ENCODE assay signal across 33 cellular contexts in genomic region chr1:217433664-217434063, GRCh38.
A peak's percentile ranks its signal among the peaks of the same experiment; 100 is the strongest.
DNase-seq lines count a peak whose midpoint lies in the region; ATAC-seq lines count a peak whose summit lies in the region.
"Had no signal": no experiment of that assay in that cellular context is flagged by ENCODE, and none has a peak within 500 bp of the region (broad histone marks: within the 10 kb centered on the region; RNA-seq: fewer than 3 reads in every experiment).

No MANE protein-coding gene starts in this region.

- no peak overlapping the region for H3K4me3 Mint-ChIP-seq in activated T-helper 17 cell treated with anti-CD3 and anti-CD28 coated beads, Interleukin-2, amount 50 U/mL, for 72 hours
- H3K4me3 Mint-ChIP-seq in stimulated activated effector memory CD8-positive, alpha-beta T cell treated with anti-CD3 and anti-CD28 coated beads, Interleukin-12 subunit alpha, Interleukin-12 subunit beta, amount 100 ng/mL, for 72 hours, result no peak overlapping the region
- H3K4me3 Mint-ChIP-seq: B cell; CD14-positive monocyte; CD4-positive, alpha-beta memory T cell; CD4-positive, alpha-beta T cell; CD4-positive, CD25-positive, alpha-beta regulatory T cell; CD8-positive, alpha-beta T cell had no signal

- H3K4ac ChIP-seq in mesendoderm (ENCODE audit: low read depth, low read length), result no peak overlapping the region

- H3K79me2 ChIP-seq in mesendoderm (ENCODE audit: control insufficient read depth, insufficient read depth, low read length), result no peaks in the 10 kb centered on the region

- peak overlapping the region; percentile 19 for H2BK15ac ChIP-seq in mesendoderm (replicated peaks; ENCODE audit: low read depth)

- no peaks in the 10 kb centered on the region for H3K27me3 ChIP-seq in mesendoderm (ENCODE audit: insufficient read depth, low read length, poor library complexity)
- H3K27me3 ChIP-seq: BE2C; BLaER1; BLaER1 treated with 17β-estradiol and CSF1 and Interleukin-3, amounts not matched to agents 10 nM and 100 nM had no signal

- H3K9me3 Mint-ChIP-seq in activated T-helper 17 cell treated with anti-CD3 and anti-CD28 coated beads, Interleukin-2, amount 50 U/mL, for 72 hours, result no peaks in the 10 kb centered on the region
- peaks cover 3% of the 10 kb centered on the region for H3K9me3 Mint-ChIP-seq in stimulated activated effector memory CD8-positive, alpha-beta T cell treated with anti-CD3 and anti-CD28 coated beads, Interleukin-12 subunit alpha, Interleukin-12 subunit beta, amount 100 ng/mL, for 72 hours
- H3K9me3 Mint-ChIP-seq: CD8-positive, alpha-beta T cell had no signal

- H3K79me1 ChIP-seq in mesendoderm (ENCODE audit: low read length), result no peaks in the 10 kb centered on the region

- H2BK5ac ChIP-seq in mesendoderm (ENCODE audit: low read length), result no peak overlapping the region

- H3K23ac ChIP-seq in mesendoderm (ENCODE audit: low read length), result no peak overlapping the region

- ATAC-seq in activated T-helper 17 cell treated with anti-CD3 and anti-CD28 coated beads, Interleukin-2, amount 50 U/mL, for 72 hours (replicated peaks), result peak; percentile 51
- peak; percentile 87 for ATAC-seq in stimulated activated effector memory CD8-positive, alpha-beta T cell treated with anti-CD3 and anti-CD28 coated beads, Interleukin-12 subunit alpha, Interleukin-12 subunit beta, amount 100 ng/mL, for 72 hours
- no peak for ATAC-seq in GM21390 (IDR thresholded peaks at IDR 0.05; ENCODE audit: unreplicated experiment)
- ATAC-seq: A549; CD8-positive, alpha-beta T cell had no signal

- H3K4me2 ChIP-seq in mesendoderm (ENCODE audit: low read length), result no peak overlapping the region
- H3K4me2 ChIP-seq: A549; BLaER1; BLaER1 treated with 17β-estradiol and CSF1 and Interleukin-3, amounts not matched to agents 10 nM and 100 nM had no signal

- no peak overlapping the region for H3K4me3 ChIP-seq in mesendoderm (ENCODE audit: low read length)
- H3K4me3 ChIP-seq: A549; BLaER1; BLaER1 treated with 17β-estradiol and CSF1 and Interleukin-3, amounts not matched to agents 10 nM and 100 nM had no signal

- H3K36me3 ChIP-seq in mesendoderm (ENCODE audit: control insufficient read depth, insufficient read depth, low read length), result no peaks in the 10 kb centered on the region
- H3K36me3 ChIP-seq: BE2C had no signal

- H3K9ac ChIP-seq in mesendoderm (ENCODE audit: low read length), result no peak overlapping the region
- H3K9ac ChIP-seq: BLaER1; BLaER1 treated with 17β-estradiol and CSF1 and Interleukin-3, amounts not matched to agents 10 nM and 100 nM had no signal

- no peak overlapping the region for H2BK120ac ChIP-seq in mesendoderm (ENCODE audit: low read depth, low read length)

- H3K4me1 Mint-ChIP-seq in activated T-helper 17 cell treated with anti-CD3 and anti-CD28 coated beads, Interleukin-2, amount 50 U/mL, for 72 hours, result no peaks in the 10 kb centered on the region
- H3K4me1 Mint-ChIP-seq in stimulated activated effector memory CD8-positive, alpha-beta T cell treated with anti-CD3 and anti-CD28 coated beads, Interleukin-12 subunit alpha, Interleukin-12 subunit beta, amount 100 ng/mL, for 72 hours, result no peaks in the 10 kb centered on the region
- H3K4me1 Mint-ChIP-seq: B cell; CD14-positive monocyte; CD4-positive, alpha-beta memory T cell; CD8-positive, alpha-beta memory T cell had no signal

- H3K18ac ChIP-seq in mesendoderm (ENCODE audit: low read length), result no peak overlapping the region

- no peak overlapping the region for H3K27ac ChIP-seq in mesendoderm (ENCODE audit: low read depth, low read length)
- H3K27ac ChIP-seq: 22Rv1; A549; BLaER1; BLaER1 treated with 17β-estradiol and CSF1 and Interleukin-3, amounts not matched to agents 10 nM and 100 nM; C4-2B had no signal

- peaks cover 36% of the 10 kb centered on the region for H3K36me3 Mint-ChIP-seq in activated T-helper 17 cell treated with anti-CD3 and anti-CD28 coated beads, Interleukin-2, amount 50 U/mL, for 72 hours (ENCODE audit: low read depth)
- no peaks in the 10 kb centered on the region for H3K36me3 Mint-ChIP-seq in stimulated activated effector memory CD8-positive, alpha-beta T cell treated with anti-CD3 and anti-CD28 coated beads, Interleukin-12 subunit alpha, Interleukin-12 subunit beta, amount 100 ng/mL, for 72 hours

- no peak overlapping the region for H4K5ac ChIP-seq in mesendoderm (ENCODE audit: low read length)

- DNase-seq in mesendoderm, result no peak
- DNase-seq in stimulated activated effector memory CD8-positive, alpha-beta T cell treated with anti-CD3 and anti-CD28 coated beads, Interleukin-12 subunit alpha, Interleukin-12 subunit beta, amount 100 ng/mL, for 72 hours (ENCODE audit: low spot score in 2 of 2), result no peak
- DNase-seq in activated CD4-positive, alpha-beta T cell treated with anti-CD3 and anti-CD28 coated beads for 4 hours, result no peak
- no peak for DNase-seq in T-helper 2 cell
- DNase-seq: 8988T; ACHN; AML-193; BE2C; C1 segment of cervical spinal cord; Caco-2; Calu3; CD4-positive, alpha-beta memory T cell; CD4-positive, alpha-beta T cell; CD4-positive, CD25-positive, alpha-beta regulatory T cell; CD8-positive, alpha-beta memory T cell; CD8-positive, alpha-beta T cell; COR-L47; DMS 273 treated with DMSO at 0.1 percent for 48 hours; DMS153; DMS53; DMS79; DMS79 treated with DMSO at 0.1 percent for 48 hours; DND-41; EL had no signal

- no peaks in the 10 kb centered on the region for H3K4me1 ChIP-seq in mesendoderm (ENCODE audit: control insufficient read depth, low read depth, low read length)
- H3K4me1 ChIP-seq: A549; BLaER1; BLaER1 treated with 17β-estradiol and CSF1 and Interleukin-3, amounts not matched to agents 10 nM and 100 nM; Caco-2 had no signal

- no peak overlapping the region for H4K8ac ChIP-seq in mesendoderm (ENCODE audit: low read depth, low read length)

- H3K27ac Mint-ChIP-seq in activated T-helper 17 cell treated with anti-CD3 and anti-CD28 coated beads, Interleukin-2, amount 50 U/mL, for 72 hours, result no peak overlapping the region
- no peak overlapping the region for H3K27ac Mint-ChIP-seq in stimulated activated effector memory CD8-positive, alpha-beta T cell treated with anti-CD3 and anti-CD28 coated beads, Interleukin-12 subunit alpha, Interleukin-12 subunit beta, amount 100 ng/mL, for 72 hours
- H3K27ac Mint-ChIP-seq: B cell; CD14-positive monocyte; CD4-positive, alpha-beta memory T cell; CD4-positive, alpha-beta T cell; CD4-positive, CD25-positive, alpha-beta regulatory T cell; CD8-positive, alpha-beta memory T cell; CD8-positive, alpha-beta T cell had no signal

- H3K27me3 Mint-ChIP-seq in activated T-helper 17 cell treated with anti-CD3 and anti-CD28 coated beads, Interleukin-2, amount 50 U/mL, for 72 hours, result no peaks in the 10 kb centered on the region
- H3K27me3 Mint-ChIP-seq: B cell; CD4-positive, alpha-beta memory T cell; CD4-positive, alpha-beta T cell; CD4-positive, CD25-positive, alpha-beta regulatory T cell; CD8-positive, alpha-beta memory T cell had no signal

- H2AK5ac ChIP-seq in mesendoderm (ENCODE audit: low read length), result no peak overlapping the region

- WGBS in mesendoderm (ENCODE audit: extremely low coverage, insufficient coverage, low lambda C conversion rate), result no CpG with 5 or more reads among the region's 4 CpGs

- H3K56ac ChIP-seq in mesendoderm (ENCODE audit: low read length), result no peak overlapping the region
